Comparison of ENCODE assay signal across 8 cellular contexts in the genomic region with DNA sequence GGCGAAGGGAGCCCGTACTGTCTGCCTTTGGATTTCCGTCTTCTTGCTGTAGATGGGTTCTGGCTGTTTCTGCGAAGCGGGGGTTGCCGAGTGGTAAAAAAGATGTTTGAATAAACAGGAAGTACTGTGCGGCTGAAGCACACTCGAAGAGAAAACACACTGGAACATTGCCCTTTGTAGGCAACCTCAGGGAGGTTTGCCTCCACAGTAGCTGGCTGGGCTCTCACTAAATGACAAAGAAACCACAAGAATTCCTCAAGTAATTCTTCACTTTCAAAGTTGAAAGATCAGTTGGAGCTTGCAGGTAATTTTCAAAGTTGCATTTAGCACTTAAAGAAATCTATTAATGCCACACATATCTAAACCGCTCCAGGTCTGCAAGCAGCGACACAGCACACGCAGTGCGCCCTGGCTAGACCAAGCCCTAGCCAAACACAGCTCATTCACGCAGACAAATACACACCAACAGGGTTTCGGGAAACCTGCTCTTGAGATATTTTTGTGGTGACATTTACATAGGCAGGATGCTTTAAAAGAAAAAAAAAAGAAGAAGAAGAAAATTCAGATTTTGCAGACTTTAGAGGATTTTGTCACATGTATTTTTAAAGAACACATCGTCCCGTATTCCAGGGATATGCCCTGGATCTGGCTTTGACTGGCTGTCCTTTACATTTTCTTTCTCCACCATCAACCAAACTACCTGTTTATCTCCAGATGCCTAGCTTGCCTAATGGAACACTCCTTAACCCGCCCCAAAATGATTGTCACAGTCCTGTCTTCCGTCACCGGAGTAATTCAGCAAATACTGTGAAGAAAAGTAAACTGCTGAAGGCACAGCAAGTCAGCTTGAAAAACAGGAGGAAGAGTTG.
A peak's percentile ranks its signal among the peaks of the same experiment; 100 is the strongest.
DNase-seq lines count a peak whose midpoint lies in the region; ATAC-seq, FAIRE-seq and TF ChIP-seq lines count a peak whose summit lies in the region.

No MANE protein-coding gene starts in this region.

- no peaks in the 10 kb centered on the region for H3K36me3 Mint-ChIP-seq in neural crest cell (ENCODE audit: low read depth)

- no peak for TF ChIP-seq POLR2A in GM12892 (IDR thresholded peaks at IDR 0.05; ENCODE audit: low read depth, low read length)

- no peaks in the 10 kb centered on the region for H3K9me3 Mint-ChIP-seq in neural crest cell

- FAIRE-seq in GM12892 (lab: Jason Lieb, UNC), result peak; percentile 24

- peak overlapping the region; percentile 29 for H3K27ac Mint-ChIP-seq in neural crest cell (ENCODE audit: unreplicated experiment)

- peak overlapping the region; percentile 32 for H3K27ac ChIP-seq in substantia nigra (ENCODE audit: low read depth, low read length, poor library complexity, severe bottlenecking)

- peak overlapping the region; percentile 65 for H3K4me3 ChIP-seq in fibroblast of the aortic adventitia (ENCODE audit: low read depth, low read length)

- peak; percentile 66 for ATAC-seq in HG03039 (IDR thresholded peaks at IDR 0.05; ENCODE audit: unreplicated experiment)

- peaks cover 60% of the 10 kb centered on the region for H3K4me1 Mint-ChIP-seq in neural crest cell

- no peaks in the 10 kb centered on the region for H3K27me3 Mint-ChIP-seq in neural crest cell (ENCODE audit: low read depth)

- H3K4me3 Mint-ChIP-seq in neural crest cell, result peak overlapping the region; percentile 86

- no peak for DNase-seq in GM12892 (ENCODE audit: insufficient read length)
- DNase-seq in OCI-M1 (lab: John Stamatoyannopoulos, UW), result peak; percentile 78
- peak; percentile 48 to 56 for DNase-seq in activated T-helper 1 cell treated with anti-CD3 and anti-CD28 coated beads, Interleukin-2, amount 50 U/mL, for 16 hours (ENCODE audit: low read depth in 1 of 2, low spot score in 1 of 2)
- peak; percentile 82 for DNase-seq in fibroblast of the aortic adventitia (ENCODE audit: low read depth)
- DNase-seq in neural crest cell (ENCODE audit: low read depth, low spot score), result peak; percentile 13
- peak in 28 of 49 donors; percentile 6 to 57 (median 27) for DNase-seq in substantia nigra (lab: John Stamatoyannopoulos, UW)
- DNase-seq in NOMO-1 treated with dmso at 0.1 percent for 144 hours (lab: John Stamatoyannopoulos, UW; ENCODE audit: unreplicated experiment), result no peak

- no peak for TF ChIP-seq CTCF in fibroblast of the aortic adventitia (IDR thresholded peaks at IDR 0.05; ENCODE audit: insufficient read depth, low read length)
- TF ChIP-seq CTCF in neural crest cell (conservative IDR thresholded peaks at IDR 0.05), result no peak

Comparison
In these comparisons a context has a peak if more than half of its experiments do, and no peak if none do; other contexts are left out.
1. DNase-seq: peak in OCI-M1 (single experiment), activated T-helper 1 cell treated with anti-CD3 and anti-CD28 coated beads, Interleukin-2, amount 50 U/mL, for 16 hours (2 of 2), fibroblast of the aortic adventitia (single experiment), neural crest cell (single experiment) and substantia nigra (28 of 49); none in GM12892 (single experiment) and NOMO-1 treated with dmso at 0.1 percent for 144 hours (single experiment).